16 cellular contexts compared by ENCODE assay signal in the genomic region with DNA sequence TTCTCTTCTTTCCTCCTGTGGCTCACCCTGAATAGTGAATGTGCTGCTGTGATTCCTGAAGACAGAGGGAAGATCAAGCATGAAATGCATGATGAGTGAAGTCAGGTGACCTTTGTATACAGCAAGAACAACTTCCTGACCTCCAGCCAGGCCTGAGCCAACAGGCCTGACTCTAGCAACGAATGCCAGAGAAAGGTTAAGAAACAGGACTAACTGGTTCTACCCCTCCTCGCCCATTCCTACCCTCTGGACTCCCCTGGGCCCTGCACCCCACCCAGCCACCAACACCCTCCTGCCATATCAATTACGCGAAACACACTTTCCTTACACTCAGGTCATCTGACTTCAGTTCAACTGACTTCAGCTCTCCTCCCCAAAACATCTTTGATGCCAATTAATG. TPM values are rescaled to one million over a fixed set of nuclear protein-coding genes. Genes with fewer than 3 reads are reported as not detected.
A peak's percentile ranks its signal among the peaks of the same experiment; 100 is the strongest.
DNase-seq lines count a peak whose midpoint lies in the region; ATAC-seq, FAIRE-seq and TF ChIP-seq lines count a peak whose summit lies in the region.
"Had no signal": no experiment of that assay in that cellular context is flagged by ENCODE, and none has a peak within 500 bp of the region (broad histone marks: within the 10 kb centered on the region; RNA-seq: fewer than 3 reads in every experiment).

No MANE protein-coding gene starts in this region.

- H3K4me3 ChIP-seq in K562, result no peak overlapping the region
- H3K4me3 ChIP-seq in upper lobe of right lung, result no peak overlapping the region
- H3K4me3 ChIP-seq: tibial artery had no signal

- H3K4me2 ChIP-seq in K562 (ENCODE audit: insufficient read depth, low read length), result peak overlapping the region; percentile 63

- H3K27ac Mint-ChIP-seq in activated CD4-positive, alpha-beta memory T cell treated with anti-CD3 and anti-CD28 coated beads, Interleukin-2, amount 10 ng/mL, durations not matched to agents 7 days and 5 days, result peak overlapping the region; percentile 7
- no peak overlapping the region for H3K27ac Mint-ChIP-seq in activated CD4-positive, alpha-beta memory T cell treated with anti-CD3 and anti-CD28 coated beads for 36 hours
- H3K27ac Mint-ChIP-seq: activated CD4-positive, alpha-beta T cell treated with anti-CD3 and anti-CD28 coated beads, Interleukin-2, amount 10 ng/mL, durations not matched to agents 24 days and 14 days; activated T-helper 17 cell treated with anti-CD3 and anti-CD28 coated beads, Interleukin-2, amount 50 U/mL, for 72 hours had no signal

- TF ChIP-seq RAD21 in K562 (CRISPR knock-in tag; conservative IDR thresholded peaks at IDR 0.05 in 1 of 2, IDR thresholded peaks at IDR 0.05 in 1 of 2), result no peak

- H3K4me1 Mint-ChIP-seq in activated CD4-positive, alpha-beta memory T cell treated with anti-CD3 and anti-CD28 coated beads, Interleukin-2, amount 10 ng/mL, durations not matched to agents 7 days and 5 days, result peaks cover 77% of the 10 kb centered on the region
- H3K4me1 Mint-ChIP-seq in activated CD4-positive, alpha-beta memory T cell treated with anti-CD3 and anti-CD28 coated beads for 36 hours (ENCODE audit: low read depth), result peaks cover 46% of the 10 kb centered on the region

- FAIRE-seq in K562 (lab: Jason Lieb, UNC) (no peak), HTR-8/SVneo (lab: Jason Lieb, UNC) (no peak)

- no peak overlapping the region for H3K4me3 Mint-ChIP-seq in activated CD4-positive, alpha-beta memory T cell treated with anti-CD3 and anti-CD28 coated beads, Interleukin-2, amount 10 ng/mL, durations not matched to agents 7 days and 5 days
- H3K4me3 Mint-ChIP-seq in activated CD4-positive, alpha-beta memory T cell treated with anti-CD3 and anti-CD28 coated beads for 36 hours, result no peak overlapping the region
- H3K4me3 Mint-ChIP-seq: activated CD4-positive, alpha-beta T cell treated with anti-CD3 and anti-CD28 coated beads, Interleukin-2, amount 10 ng/mL, durations not matched to agents 24 days and 14 days; activated T-helper 17 cell treated with anti-CD3 and anti-CD28 coated beads, Interleukin-2, amount 50 U/mL, for 72 hours had no signal

- peaks cover 32 to 60% of the 10 kb centered on the region in 2 experiments for H3K4me1 ChIP-seq in K562 (replicated peaks in 1 of 2; ENCODE audit: control insufficient read depth in 2 of 2, insufficient read depth in 2 of 2, low read length in 2 of 2)
- H3K4me1 ChIP-seq in upper lobe of right lung, result peaks cover 16% of the 10 kb centered on the region

- peaks cover 95% of the 10 kb centered on the region for H3K79me2 ChIP-seq in K562 (ENCODE audit: control insufficient read depth, insufficient read depth, low read length)

- peaks cover 36% of the 10 kb centered on the region for H3K36me3 Mint-ChIP-seq in activated CD4-positive, alpha-beta memory T cell treated with anti-CD3 and anti-CD28 coated beads, Interleukin-2, amount 10 ng/mL, durations not matched to agents 7 days and 5 days (ENCODE audit: low read depth)
- peaks cover 3% of the 10 kb centered on the region for H3K36me3 Mint-ChIP-seq in activated CD4-positive, alpha-beta memory T cell treated with anti-CD3 and anti-CD28 coated beads for 36 hours

- no peak for TF ChIP-seq EP300 in K562 (IDR thresholded peaks at IDR 0.05; ENCODE audit: low read length)

- no peak for DNase-seq in activated CD4-positive, alpha-beta memory T cell treated with anti-CD3 and anti-CD28 coated beads, Interleukin-2, amount 10 ng/mL, durations not matched to agents 7 days and 5 days
- DNase-seq in activated CD4-positive, alpha-beta memory T cell treated with anti-CD3 and anti-CD28 coated beads for 36 hours, result no peak
- DNase-seq in K562 (ENCODE audit: extremely low read depth in 1 of 4, low spot score in 3 of 4) (peak in 1 of 4 experiments; percentile 24), left colon (peak; percentile 72 to 89), upper lobe of right lung (peak; percentile 68), HTR-8/SVneo (ENCODE audit: insufficient read length, low spot score) (no peak)
- DNase-seq: activated CD4-positive, alpha-beta T cell treated with anti-CD3 and anti-CD28 coated beads, Interleukin-2, amount 10 ng/mL, durations not matched to agents 24 days and 14 days; DMS 273 treated with DMSO at 0.1 percent for 48 hours; effector memory CD4-positive, alpha-beta T cell; MM.1S; NCI-H2171; tibial artery had no signal

- H3K9ac ChIP-seq in K562 (ENCODE audit: insufficient read depth in 1 of 2, low read depth in 2 of 2, low read length in 2 of 2), result peak overlapping the region; percentile 23 to 81; a peak in 1 of 4 replicates

- WGBS in K562 (ENCODE audit: insufficient coverage, low coverage, missing lambda C conversion rate), result 52% methylated on average over 4 of the region's 4 CpGs

- H3K27ac ChIP-seq in K562 (ENCODE audit: extremely low read depth, low read depth, low read length), result peak overlapping the region; percentile 53; the same call in 2 of the 3 replicates
- H3K27ac ChIP-seq in upper lobe of right lung, result no peak overlapping the region
- H3K27ac ChIP-seq: HL-60, tibial artery had no signal

- no peaks in the 10 kb centered on the region for H3K9me1 ChIP-seq in K562 (ENCODE audit: control insufficient read depth, insufficient read depth, low read length)

- no peak overlapping the region for H2AFZ ChIP-seq in K562 (ENCODE audit: low read depth, low read length)

- peaks cover 13% of the 10 kb centered on the region; the same call in 1 of the 2 replicates for H4K20me1 ChIP-seq in K562 (replicated peaks; ENCODE audit: control insufficient read depth, insufficient read depth, low read length)

- TF ChIP-seq POLR2A in K562 (conservative IDR thresholded peaks at IDR 0.05), result no peak

- intact Hi-C loops in activated CD4-positive, alpha-beta memory T cell treated with anti-CD3 and anti-CD28 coated beads for 36 hours (cut with micrococcal nuclease), result loop anchor here (5.0 kb wide), 1 partner anchor 273 kb away; a partner anchor contains a TSS
- intact Hi-C loops in K562 (cut with micrococcal nuclease) (loop anchor here (2.0 to 5.0 kb wide), 4 partner anchors 52 to 163 kb away; a partner anchor contains a TSS), left colon (cut with DNase I, micrococcal nuclease) (no loop called here), upper lobe of right lung (cut with DNase I) (no loop called here)

- peaks cover 6% of the 10 kb centered on the region for H3K9me3 Mint-ChIP-seq in activated CD4-positive, alpha-beta memory T cell treated with anti-CD3 and anti-CD28 coated beads, Interleukin-2, amount 10 ng/mL, durations not matched to agents 7 days and 5 days
- H3K9me3 Mint-ChIP-seq in activated CD4-positive, alpha-beta memory T cell treated with anti-CD3 and anti-CD28 coated beads for 36 hours, result no peaks in the 10 kb centered on the region
- H3K9me3 Mint-ChIP-seq: activated T-helper 17 cell treated with anti-CD3 and anti-CD28 coated beads, Interleukin-2, amount 50 U/mL, for 72 hours had no signal

- CTCF ChIA-PET in activated CD4-positive, alpha-beta memory T cell treated with anti-CD3 and anti-CD28 coated beads, Interleukin-2, amount 10 ng/mL, durations not matched to agents 7 days and 5 days (lab: Charles Lee), result no interaction called here
- CTCF ChIA-PET in activated CD4-positive, alpha-beta memory T cell treated with anti-CD3 and anti-CD28 coated beads for 36 hours (lab: Charles Lee), result no interaction called here
- CTCF ChIA-PET in K562 (lab: Yijun Ruan, JAX; ENCODE audit: low intra/inter-chr PET ratio), result no interaction called here

- H3K27me3 ChIP-seq in K562 (ENCODE audit: control insufficient read depth in 2 of 2, insufficient read depth in 2 of 2, low read length in 2 of 2) (no peaks in the 10 kb centered on the region), upper lobe of right lung (no peaks in the 10 kb centered on the region)
- H3K27me3 ChIP-seq: tibial artery had no signal

- in situ Hi-C loops in K562 (cut with MboI), result no loop called here

- H3K36me3 ChIP-seq in K562 (ENCODE audit: control insufficient read depth, insufficient read depth, low read length), result peaks cover 72% of the 10 kb centered on the region
- H3K36me3 ChIP-seq in upper lobe of right lung, result no peaks in the 10 kb centered on the region
- H3K36me3 ChIP-seq: tibial artery had no signal

- H3K9me3 ChIP-seq in K562 (replicated peaks; ENCODE audit: control insufficient read depth, insufficient read depth, low read depth, low read length) (no peaks in the 10 kb centered on the region), upper lobe of right lung (no peaks in the 10 kb centered on the region)
- H3K9me3 ChIP-seq: tibial artery had no signal

- TF ChIP-seq CTCF in K562 (IDR thresholded peaks at IDR 0.05 in 2 of 3, conservative IDR thresholded peaks at IDR 0.05 in 1 of 3; ENCODE audit: insufficient read depth in 2 of 3, low read depth in 1 of 3, low read length in 3 of 3) (no peak), upper lobe of right lung (IDR thresholded peaks at IDR 0.05) (no peak)

- POLR2A ChIA-PET in activated CD4-positive, alpha-beta memory T cell treated with anti-CD3 and anti-CD28 coated beads, Interleukin-2, amount 10 ng/mL, durations not matched to agents 7 days and 5 days (lab: Charles Lee), result interaction anchor here (2.3 kb wide), 1 partner anchor 163 kb away, joined by 6 read pairs; a partner anchor contains a TSS
- POLR2A ChIA-PET in activated CD4-positive, alpha-beta memory T cell treated with anti-CD3 and anti-CD28 coated beads for 36 hours (lab: Charles Lee), result interaction anchor here (0.6 kb wide), 1 partner anchor 14 kb away, joined by 3 read pairs; no protein-coding TSS in a partner anchor
- POLR2A ChIA-PET in K562 (lab: Yijun Ruan, JAX), result interaction anchor here (0.6 to 2.5 kb wide), 7 partner anchors 10 to 641 kb away, joined by 3 to 14 read pairs (median 3); no protein-coding TSS in a partner anchor

- no TSS peak for BruUV-seq in K562 (replicated peaks; lab: Mats Ljungman, UMichigan)

- H3K27me3 Mint-ChIP-seq in activated CD4-positive, alpha-beta memory T cell treated with anti-CD3 and anti-CD28 coated beads, Interleukin-2, amount 10 ng/mL, durations not matched to agents 7 days and 5 days, result no peaks in the 10 kb centered on the region
- H3K27me3 Mint-ChIP-seq in activated CD4-positive, alpha-beta memory T cell treated with anti-CD3 and anti-CD28 coated beads for 36 hours, result peaks cover under 1% of the 10 kb centered on the region
- H3K27me3 Mint-ChIP-seq: activated CD4-positive, alpha-beta T cell treated with anti-CD3 and anti-CD28 coated beads, Interleukin-2, amount 10 ng/mL, durations not matched to agents 24 days and 14 days; activated T-helper 17 cell treated with anti-CD3 and anti-CD28 coated beads, Interleukin-2, amount 50 U/mL, for 72 hours had no signal

- ATAC-seq in K562 (no peak), left colon (peak; percentile 73), upper lobe of right lung (peak; percentile 55), HG03280 (IDR thresholded peaks at IDR 0.05; ENCODE audit: unreplicated experiment) (no peak), GM18861 (IDR thresholded peaks at IDR 0.05; ENCODE audit: unreplicated experiment) (no peak)
- ATAC-seq: activated T-helper 17 cell treated with anti-CD3 and anti-CD28 coated beads, Interleukin-2, amount 50 U/mL, for 72 hours had no signal

RNA-seq across cellular contexts. Expression of a gene that starts 4.9 kb away (rescaled TPM):
- 10 to 100 TPM; 18.4 TPM for total RNA-seq in activated CD4-positive, alpha-beta memory T cell treated with anti-CD3 and anti-CD28 coated beads, Interleukin-2, amount 10 ng/mL, durations not matched to agents 7 days and 5 days
- total RNA-seq in activated CD4-positive, alpha-beta memory T cell treated with anti-CD3 and anti-CD28 coated beads for 36 hours, result 1 to 10 TPM; 3.2 to 3.6 TPM
- total RNA-seq in K562 (2011; cell fraction: chromatin; rRNA removed; ENCODE audit: low replicate concordance), result 117 and 175 TPM in 2 replicates
- total RNA-seq in K562 (2011; cell fraction: nucleolus; rRNA removed), result 81.5 and 91.5 TPM in 2 replicates
- 112 and 122 TPM in 2 replicates for total RNA-seq in K562 (2011; cell fraction: nucleoplasm; rRNA removed)
- total RNA-seq in K562 (2014; rRNA removed) (27.8 and 35.6 TPM in 2 replicates), K562 (2014; rRNA removed; fragmentation: Illumina TruSeq; extraction: Trizol) (36.1 and 38.2 TPM in 2 replicates), K562 (2015; rRNA removed; fragmentation: Illumina TruSeq; extraction: Trizol) (35.2 and 37.3 TPM in 2 replicates), K562 (2021) (37.4 and 40.4 TPM in 2 replicates), left colon (10 to 100 TPM; 22.9 to 27.4 TPM), upper lobe of right lung (31.0 TPM)
- polyA plus RNA-seq in K562 (2011; rRNA removed) (38.0 and 44.4 TPM in 2 replicates), K562 (2014; fragmentation: Illumina TruSeq; extraction: Trizol) (30.1 and 36.1 TPM in 2 replicates), K562 (2014; fragmentation: Nextera tagmentation; extraction: Ambion mirVana) (10 to 100 TPM; 10.9 to 11.9 TPM), K562 (2014; rRNA removed) (21.9 and 31.0 TPM in 2 replicates)
- 25.2 and 36.0 TPM in 2 replicates for polyA plus RNA-seq in K562 (2011; cell fraction: cytosol; rRNA removed)
- polyA plus RNA-seq in K562 (2011; cell fraction: nucleus; rRNA removed), result 36.6 and 39.7 TPM in 2 replicates
- 23.3 and 26.8 TPM in 2 replicates for polyA plus RNA-seq in K562 (2012)
- polyA minus RNA-seq in K562 (2011; rRNA and poly(A)+ RNA removed), result 91.5 and 92.3 TPM in 2 replicates
- polyA minus RNA-seq in K562 (2011; cell fraction: cytosol; rRNA and poly(A)+ RNA removed), result 38.1 and 39.9 TPM in 2 replicates
- polyA minus RNA-seq in K562 (2011; cell fraction: nucleus; rRNA and poly(A)+ RNA removed), result 36.2 and 58.4 TPM in 2 replicates

Comparison
In these comparisons a context has a peak if more than half of its experiments do, and no peak if none do; other contexts are left out.
1. DNase-seq: peak in left colon (2 of 2) and upper lobe of right lung (single experiment); none in activated CD4-positive, alpha-beta memory T cell treated with anti-CD3 and anti-CD28 coated beads, Interleukin-2, amount 10 ng/mL, durations not matched to agents 7 days and 5 days (single experiment), activated CD4-positive, alpha-beta memory T cell treated with anti-CD3 and anti-CD28 coated beads for 36 hours (single experiment) and HTR-8/SVneo (single experiment).
2. ATAC-seq: peak in left colon (single experiment) and upper lobe of right lung (single experiment); none in K562 (single experiment), HG03280 (single experiment) and GM18861 (single experiment).
3. intact Hi-C loops: an anchor here in activated CD4-positive, alpha-beta memory T cell treated with anti-CD3 and anti-CD28 coated beads for 36 hours (5.0 kb wide) and K562 (2.0 to 5.0 kb wide); none called in left colon and upper lobe of right lung.